ENCODE assay signal across 29 cellular contexts in genomic region chr3:8595935-8596262, GRCh38. TPM values are rescaled to one million over a fixed set of nuclear protein-coding genes. Genes with fewer than 3 reads are reported as not detected.
"Had no signal": no experiment of that assay in that cellular context is flagged by ENCODE, and none has a peak within 500 bp of the region (broad histone marks: within the 10 kb centered on the region; RNA-seq: fewer than 3 reads in every experiment).

No MANE protein-coding gene starts in this region.

- H3K4me3 Mint-ChIP-seq: activated CD4-positive, alpha-beta T cell treated with anti-CD3 and anti-CD28 coated beads, Interleukin-2, amount 10 ng/mL, durations not matched to agents 7 days and 5 days; activated CD8-positive, alpha-beta T cell treated with anti-CD3 and anti-CD28 coated beads for 36 hours; activated T-cell treated with anti-CD3 and anti-CD28 coated beads, Interleukin-2, amount 50 U/mL, for 72 hours; central memory CD8-positive, alpha-beta T cell; dendritic cell treated with granulocyte-macrophage colony-stimulating factor and Interleukin-4, amounts not matched to agents 40 ng/mL and 50 ng/mL, for 4 days; naive thymus-derived CD8-positive, alpha-beta T cell; stimulated activated naive B cell treated with anti-CD40 and anti-IgM and Interleukin-4, amounts not matched to agents 10 μg/mL and 1 μg/mL and 100 μg/mL, for 72 hours; type B pancreatic cell; WTC11 had no signal

- H3K27me3 ChIP-seq: breast epithelium, esophagus muscularis mucosa, foreskin keratinocyte, sigmoid colon, uterus had no signal

- H3K36me3 ChIP-seq: breast epithelium, esophagus muscularis mucosa, sigmoid colon, thoracic aorta, uterus had no signal

- H3K4me1 ChIP-seq: breast epithelium, sigmoid colon, uterus had no signal

- H3K36me3 Mint-ChIP-seq: activated naive CD4-positive, alpha-beta T cell treated with anti-CD3 and anti-CD28 coated beads, Interleukin-2, amount 50 U/mL, for 72 hours; naive thymus-derived CD8-positive, alpha-beta T cell; stimulated activated naive B cell treated with anti-CD40 and anti-IgM and Interleukin-4, amounts not matched to agents 10 μg/mL and 1 μg/mL and 100 μg/mL, for 72 hours; type B pancreatic cell; WTC11 had no signal

- H3K27ac ChIP-seq: breast epithelium, esophagus muscularis mucosa, foreskin keratinocyte, sigmoid colon, thoracic aorta, uterus had no signal

- H3K4me1 Mint-ChIP-seq: activated CD4-positive, alpha-beta T cell treated with anti-CD3 and anti-CD28 coated beads, Interleukin-2, amount 10 ng/mL, durations not matched to agents 7 days and 5 days; central memory CD8-positive, alpha-beta T cell; naive thymus-derived CD8-positive, alpha-beta T cell; stimulated activated naive B cell treated with anti-CD40 and anti-IgM and Interleukin-4, amounts not matched to agents 10 μg/mL and 1 μg/mL and 100 μg/mL, for 72 hours had no signal

- H3K9me3 ChIP-seq: breast epithelium, esophagus muscularis mucosa, sigmoid colon, thoracic aorta, uterus had no signal

- H3K27ac Mint-ChIP-seq: activated CD4-positive, alpha-beta T cell treated with anti-CD3 and anti-CD28 coated beads, Interleukin-2, amount 10 ng/mL, durations not matched to agents 7 days and 5 days; activated CD8-positive, alpha-beta T cell treated with anti-CD3 and anti-CD28 coated beads for 36 hours; activated naive CD4-positive, alpha-beta T cell treated with anti-CD3 and anti-CD28 coated beads, Interleukin-2, amount 50 U/mL, for 72 hours; activated T-cell treated with anti-CD3 and anti-CD28 coated beads, Interleukin-2, amount 50 U/mL, for 72 hours; dendritic cell treated with granulocyte-macrophage colony-stimulating factor and Interleukin-4, amounts not matched to agents 40 ng/mL and 50 ng/mL, for 4 days; naive thymus-derived CD8-positive, alpha-beta T cell; stimulated activated naive B cell treated with anti-CD40 and anti-IgM and Interleukin-4, amounts not matched to agents 10 μg/mL and 1 μg/mL and 100 μg/mL, for 72 hours; type B pancreatic cell; WTC11 had no signal

- H3K4me3 ChIP-seq: breast epithelium, esophagus muscularis mucosa, sigmoid colon, smooth muscle cell, thoracic aorta, uterus had no signal

- H3K9me3 Mint-ChIP-seq: activated CD4-positive, alpha-beta T cell treated with anti-CD3 and anti-CD28 coated beads, Interleukin-2, amount 10 ng/mL, durations not matched to agents 7 days and 5 days; activated CD8-positive, alpha-beta T cell treated with anti-CD3 and anti-CD28 coated beads for 36 hours; activated naive CD4-positive, alpha-beta T cell treated with anti-CD3 and anti-CD28 coated beads, Interleukin-2, amount 50 U/mL, for 72 hours; activated T-cell treated with anti-CD3 and anti-CD28 coated beads, Interleukin-2, amount 50 U/mL, for 72 hours; central memory CD8-positive, alpha-beta T cell; dendritic cell treated with granulocyte-macrophage colony-stimulating factor and Interleukin-4, amounts not matched to agents 40 ng/mL and 50 ng/mL, for 4 days; naive thymus-derived CD8-positive, alpha-beta T cell; stimulated activated naive B cell treated with anti-CD40 and anti-IgM and Interleukin-4, amounts not matched to agents 10 μg/mL and 1 μg/mL and 100 μg/mL, for 72 hours; type B pancreatic cell; WTC11 had no signal

- DNase-seq: activated CD4-positive, alpha-beta T cell treated with anti-CD3 and anti-CD28 coated beads for 1 hour; activated CD4-positive, alpha-beta T cell treated with anti-CD3 and anti-CD28 coated beads, Interleukin-2, amount 10 ng/mL, durations not matched to agents 7 days and 5 days; activated CD8-positive, alpha-beta T cell treated with anti-CD3 and anti-CD28 coated beads for 36 hours; activated naive CD4-positive, alpha-beta T cell; activated T-cell treated with anti-CD3 and anti-CD28 coated beads for 4 hours; activated T-cell treated with anti-CD3 and anti-CD28 coated beads, Interleukin-2, amount 50 U/mL, for 72 hours; foreskin keratinocyte; mammary epithelial cell; midbrain; naive thymus-derived CD8-positive, alpha-beta T cell; sigmoid colon; stimulated activated CD4-positive, alpha-beta T cell treated with anti-CD3 and anti-CD28 coated beads, Interleukin-1b, Interleukin-23, amount 100 ng/mL, for 48 hours; stimulated activated CD4-positive, alpha-beta T cell treated with anti-CD3 and anti-CD28 coated beads, Interleukin-4, amount 100 ng/mL, for 4 hours; stimulated activated CD8-positive, alpha-beta memory T cell treated with anti-CD3 and anti-CD28 coated beads, Interleukin-4, amount 100 ng/mL, for 48 hours; stimulated activated naive B cell treated with anti-CD40 and anti-IgM and Interleukin-4, amounts not matched to agents 10 μg/mL and 1 μg/mL and 100 μg/mL, for 72 hours; T-helper 2 cell; uterus had no signal

- H3K27me3 Mint-ChIP-seq: activated CD4-positive, alpha-beta T cell treated with anti-CD3 and anti-CD28 coated beads, Interleukin-2, amount 10 ng/mL, durations not matched to agents 7 days and 5 days; activated CD8-positive, alpha-beta T cell treated with anti-CD3 and anti-CD28 coated beads for 36 hours; dendritic cell treated with granulocyte-macrophage colony-stimulating factor and Interleukin-4, amounts not matched to agents 40 ng/mL and 50 ng/mL, for 4 days; stimulated activated naive B cell treated with anti-CD40 and anti-IgM and Interleukin-4, amounts not matched to agents 10 μg/mL and 1 μg/mL and 100 μg/mL, for 72 hours had no signal

RNA-seq across cellular contexts. Expression of gene SSUH2, which starts 48.7 kb away (rescaled TPM):
- total RNA-seq: activated CD4-positive, alpha-beta T cell treated with anti-CD3 and anti-CD28 coated beads, Interleukin-2, amount 10 ng/mL, durations not matched to agents 7 days and 5 days; glomerular endothelial cell; naive thymus-derived CD8-positive, alpha-beta T cell; osteoblast; renal cortical epithelial cell had no signal
